8 cellular contexts compared by ENCODE assay signal in the genomic region with DNA sequence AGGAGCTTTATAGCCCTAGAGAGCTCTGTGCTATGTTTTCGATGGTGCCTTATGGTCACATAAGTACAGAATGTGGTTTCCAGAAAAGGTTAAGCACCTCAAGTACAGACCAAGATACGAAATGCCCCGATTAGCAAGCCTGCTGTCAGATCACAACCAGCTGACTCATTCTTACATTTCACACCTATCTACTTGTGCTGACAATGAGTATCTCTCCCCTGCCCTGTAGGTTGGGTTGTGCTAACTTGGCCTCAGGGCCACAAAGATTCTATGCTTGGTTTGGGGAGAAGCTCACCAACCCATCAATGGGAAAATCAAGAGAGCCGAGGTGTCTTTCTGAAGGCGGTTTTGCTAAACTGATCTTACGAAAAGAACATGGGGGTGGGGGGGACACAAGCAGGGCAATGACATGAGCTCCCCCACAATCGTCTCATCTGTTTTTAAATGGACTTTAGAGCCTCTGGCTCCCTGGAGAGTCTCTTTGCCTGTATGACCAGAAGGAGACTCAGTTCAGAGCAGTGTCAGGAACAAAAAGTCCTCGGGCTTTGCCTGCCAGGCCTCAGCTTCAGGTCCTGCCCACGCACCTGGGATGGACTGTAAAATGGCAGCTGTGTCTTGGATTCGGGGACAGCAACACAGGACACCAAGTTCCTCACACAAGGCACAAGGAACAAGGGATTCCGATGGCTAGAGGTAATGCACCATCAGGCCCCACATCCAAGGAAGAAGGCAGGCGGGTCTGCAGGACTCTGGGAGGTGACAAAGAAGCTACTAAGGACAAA. TPM values are rescaled to one million over a fixed set of nuclear protein-coding genes. Genes with fewer than 3 reads are reported as not detected.
DNase-seq lines count a peak whose midpoint lies in the region; ATAC-seq, FAIRE-seq and TF ChIP-seq lines count a peak whose summit lies in the region.

No MANE protein-coding gene starts in this region.

- TF ChIP-seq EP300 in stomach (IDR thresholded peaks at IDR 0.05) (no peak), ovary (IDR thresholded peaks at IDR 0.05) (no peak)

- no peak for FAIRE-seq in frontal cortex (lab: Jason Lieb, UNC)

- H3K4me3 ChIP-seq in heart left ventricle (no peak overlapping the region), stomach (no peak overlapping the region), ovary (no peak overlapping the region)

- peak; percentile 78 for DNase-seq in activated CD4-positive, alpha-beta T cell treated with anti-CD3 and anti-CD28 coated beads for 48 hours
- DNase-seq in heart left ventricle, result no peak
- DNase-seq in stomach, result no peak
- no peak for DNase-seq in ovary
- DNase-seq in frontal cortex (ENCODE audit: low spot score in 2 of 2), result no peak
- DNase-seq in SKM-1 (lab: John Stamatoyannopoulos, UW; ENCODE audit: unreplicated experiment), result no peak

- H3K9me3 ChIP-seq in heart left ventricle (no peaks in the 10 kb centered on the region), stomach (no peaks in the 10 kb centered on the region), ovary (no peaks in the 10 kb centered on the region)

- ATAC-seq in GM18508 (IDR thresholded peaks at IDR 0.05; ENCODE audit: insufficient read depth, unreplicated experiment) (peak; percentile 88), HG02759 (IDR thresholded peaks at IDR 0.05; ENCODE audit: unreplicated experiment) (peak; percentile 87), heart left ventricle (peak in 2 of 4 donors; percentile 43 to 52)

- H3K27me3 ChIP-seq in heart left ventricle (no peaks in the 10 kb centered on the region), stomach (no peaks in the 10 kb centered on the region), ovary (no peaks in the 10 kb centered on the region)

- H3K36me3 ChIP-seq in heart left ventricle (peaks cover 0 to 21% (median 4%) of the 10 kb centered on the region in 9 donors), stomach (peaks cover under 1 to 45% (median 27%) of the 10 kb centered on the region in 4 donors), ovary (no peaks in the 10 kb centered on the region)

- WGBS in heart left ventricle, 4 donors, result 75 to 79% (median 78%) methylated on average over 12 of the region's 12 CpGs
- 82 to 87% (median 84%) methylated on average over 12 of the region's 12 CpGs for WGBS in stomach, 5 donors
- WGBS in ovary, 3 donors, result 86 to 87% (median 87%) methylated on average over 12 of the region's 12 CpGs

- TF ChIP-seq POLR2A in heart left ventricle (IDR thresholded peaks at IDR 0.05) (no peak), stomach (IDR thresholded peaks at IDR 0.05) (no peak), ovary (IDR thresholded peaks at IDR 0.05) (no peak)

- intact Hi-C loops in heart left ventricle (cut with DNase I), result loop anchor here in 7 of 10 donors (5.0 to 10.0 kb wide), 2 partner anchors 46 to 48 kb away; no protein-coding TSS in a partner anchor
- intact Hi-C loops in stomach (cut with DNase I; ENCODE audit: low total_unique reads), result no loop called here
- intact Hi-C loops in ovary (cut with DNase I), result no loop called here

- TF ChIP-seq CTCF in heart left ventricle (IDR thresholded peaks at IDR 0.05), result no peak
- TF ChIP-seq CTCF in stomach (IDR thresholded peaks at IDR 0.05), result no peak
- no peak for TF ChIP-seq CTCF in ovary (IDR thresholded peaks at IDR 0.05)

- H3K27ac ChIP-seq in heart left ventricle, result peak overlapping the region in 11 of 12 donors; percentile 7 to 89 (median 66)
- H3K27ac ChIP-seq in stomach, result peak overlapping the region in 4 of 5 donors; percentile 9 to 78 (median 15)
- H3K27ac ChIP-seq in ovary, result no peak overlapping the region

- H3K4me1 ChIP-seq in heart left ventricle (peaks cover 7 to 100% (median 78%) of the 10 kb centered on the region in 12 donors), stomach (peaks cover 21 to 57% (median 42%) of the 10 kb centered on the region in 4 donors), ovary (ENCODE audit: insufficient read depth) (peaks cover 8% of the 10 kb centered on the region)

RNA-seq across cellular contexts. Expression of a gene that starts 55.1 kb away (rescaled TPM):
- total RNA-seq in heart left ventricle (10 to 100 TPM; 30.2 to 57.7 (median 36.3) TPM), stomach (10 to 100 TPM in 4 of 5 donors, 1 to 10 TPM in 1; 9.4 to 46.9 (median 19.3) TPM), ovary (10 to 100 TPM; 29.8 to 77.6 (median 47.8) TPM), frontal cortex (23.2 TPM)
- polyA plus RNA-seq in heart left ventricle (10 to 100 TPM; 23.7 to 25.6 TPM), stomach (1 to 10 TPM; 5.7 to 9.3 (median 8.2) TPM), ovary (10 to 100 TPM in 1 of 2 donors, 1 to 10 TPM in 1; 9.7 to 21.3 TPM)

Comparison
In these comparisons a context has a peak if more than half of its experiments do, and no peak if none do; other contexts are left out.
1. H3K27ac ChIP-seq: peak in heart left ventricle (11 of 12) and stomach (4 of 5); none in ovary (0 of 2).
2. intact Hi-C loops: an anchor here in heart left ventricle (5.0 to 10.0 kb wide); none called in stomach and ovary.